ENCODE assay signal across 3 cellular contexts in the genomic region with DNA sequence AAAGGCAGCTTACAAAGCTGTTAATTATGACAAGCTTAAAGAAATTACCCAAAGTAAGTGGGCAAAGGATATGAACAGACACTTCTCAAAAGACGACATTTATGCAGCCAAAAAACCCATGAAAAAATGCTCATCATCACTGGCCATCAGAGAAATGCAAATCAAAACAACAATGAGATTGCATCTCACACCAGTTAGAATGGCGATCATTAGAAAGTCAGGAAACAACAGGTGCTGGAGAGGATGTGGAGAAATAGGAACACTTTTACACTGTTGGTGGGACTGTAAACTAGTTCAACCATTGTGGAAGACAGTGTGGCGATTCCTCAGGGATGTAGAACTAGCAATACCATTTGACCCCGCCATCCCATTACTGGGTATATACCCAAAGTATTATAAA. TPM values are rescaled to one million over a fixed set of nuclear protein-coding genes. Genes with fewer than 3 reads are reported as not detected.
"Had no signal": no experiment of that assay in that cellular context is flagged by ENCODE, and none has a peak within 500 bp of the region (broad histone marks: within the 10 kb centered on the region; RNA-seq: fewer than 3 reads in every experiment).

No MANE protein-coding gene starts in this region.

RNA-seq across cellular contexts. Expression of a gene that starts 59.3 kb away (rescaled TPM):
- total RNA-seq: LHCN-M2, M059J, MCF 10A had no signal
